21 cellular contexts compared by ENCODE assay signal in the genomic region with DNA sequence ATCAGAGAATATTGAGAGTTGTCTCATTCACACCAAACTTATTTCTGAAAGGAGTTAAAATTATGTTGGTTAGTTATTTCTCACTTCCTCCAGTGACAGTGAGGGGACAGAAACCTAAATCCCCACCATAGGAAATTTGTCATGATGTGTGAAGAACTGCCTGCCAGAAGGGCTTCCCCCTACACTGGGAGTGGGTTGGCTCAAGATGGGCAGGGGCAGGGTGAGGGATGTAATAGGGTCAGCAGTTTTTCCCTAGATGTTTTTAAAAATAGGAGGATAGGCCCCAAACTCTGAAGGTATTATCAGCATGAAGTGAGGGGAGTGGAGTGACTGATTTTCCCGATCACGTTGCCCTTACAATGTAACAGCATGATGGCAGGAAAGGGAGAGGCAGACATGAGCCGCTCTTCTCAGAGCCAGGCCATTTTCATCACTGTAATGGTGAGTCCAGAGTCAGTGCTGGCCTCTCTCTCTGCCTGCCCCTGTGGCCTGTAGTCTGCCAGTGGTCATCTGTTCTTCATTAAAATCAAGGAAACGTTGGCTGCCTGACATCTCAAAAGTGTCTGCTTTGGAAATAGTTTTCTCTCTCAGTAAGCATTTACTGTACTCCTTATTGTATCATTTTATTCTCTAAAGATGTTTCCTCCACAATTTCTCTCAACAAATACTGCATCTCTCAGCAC. TPM values are rescaled to one million over a fixed set of nuclear protein-coding genes. Genes with fewer than 3 reads are reported as not detected.
A peak's percentile ranks its signal among the peaks of the same experiment; 100 is the strongest.
DNase-seq lines count a peak whose midpoint lies in the region; ATAC-seq and TF ChIP-seq lines count a peak whose summit lies in the region.
"Had no signal": no experiment of that assay in that cellular context is flagged by ENCODE, and none has a peak within 500 bp of the region (broad histone marks: within the 10 kb centered on the region; RNA-seq: fewer than 3 reads in every experiment).

No MANE protein-coding gene starts in this region.

- H3K4me3 Mint-ChIP-seq in mesothelial cell of epicardium: no peak overlapping the region
- H3K4me3 Mint-ChIP-seq: neural progenitor cell had no signal

- no CpG with 5 or more reads among the region's 4 CpGs for WGBS in neuronal stem cell (ENCODE audit: extremely low coverage in 2 of 2, insufficient read length in 2 of 2, insufficient replicate concordance in 1 of 2), 2 donors

- POLR2A ChIA-PET in AG04450 (lab: Yijun Ruan, JAX): no interaction called here

- peak; percentile 94 for ATAC-seq in left ventricle myocardium superior
- ATAC-seq: GM12878 had no signal

- no peak overlapping the region for H3K4ac ChIP-seq in neuronal stem cell (ENCODE audit: low read length)

- no peak overlapping the region for H3K4me2 ChIP-seq in neuronal stem cell (ENCODE audit: insufficient read depth, low read length, poor library complexity, severe bottlenecking)
- H3K4me2 ChIP-seq: neural progenitor cell had no signal

- CTCF ChIA-PET in AG04450 (lab: Charles Lee): no interaction called here

- H3K18ac ChIP-seq in neuronal stem cell (ENCODE audit: low read length): no peak overlapping the region

- peaks cover 80% of the 10 kb centered on the region for H3K36me3 Mint-ChIP-seq in mesothelial cell of epicardium

- no peak overlapping the region for H2BK15ac ChIP-seq in neuronal stem cell (ENCODE audit: low read length)

- H3K9me3 Mint-ChIP-seq in mesothelial cell of epicardium: peaks cover 32% of the 10 kb centered on the region

- no peaks in the 10 kb centered on the region for H3K27me3 Mint-ChIP-seq in mesothelial cell of epicardium (ENCODE audit: low read depth)

- no peaks in the 10 kb centered on the region for H3K4me1 Mint-ChIP-seq in mesothelial cell of epicardium
- H3K4me1 Mint-ChIP-seq: neural progenitor cell had no signal

- H2BK120ac ChIP-seq in neuronal stem cell (ENCODE audit: low read depth, low read length): no peak overlapping the region

- H3K14ac ChIP-seq in neuronal stem cell (ENCODE audit: low read length): no peak overlapping the region

- H3K27me3 ChIP-seq in AG04450 (ENCODE audit: control insufficient read depth, insufficient read depth, low read length) (no peaks in the 10 kb centered on the region), breast epithelium (no peaks in the 10 kb centered on the region), neuronal stem cell (ENCODE audit: control insufficient read depth in 3 of 3, insufficient read depth in 3 of 3, low read depth in 1 of 3, low read length in 3 of 3) (no peaks in the 10 kb centered on the region)
- H3K27me3 ChIP-seq: neural progenitor cell had no signal

- no peak overlapping the region for H2BK12ac ChIP-seq in neuronal stem cell (ENCODE audit: low read length)

- H2BK5ac ChIP-seq in neuronal stem cell (ENCODE audit: low read length): no peak overlapping the region

- no peak overlapping the region for H2AFZ ChIP-seq in neuronal stem cell (ENCODE audit: low read length)
- H2AFZ ChIP-seq: neural progenitor cell had no signal

- in situ Hi-C loops in astrocyte of the spinal cord (cut with HindIII; ENCODE audit: low sequenced_read_pairs): no loop called here

- H3K79me1 ChIP-seq in neuronal stem cell (ENCODE audit: low read depth, low read length): no peaks in the 10 kb centered on the region

- no peak overlapping the region for H3K27ac Mint-ChIP-seq in mesothelial cell of epicardium
- H3K27ac Mint-ChIP-seq: neural progenitor cell had no signal

- H3K27ac ChIP-seq in AG04450 (ENCODE audit: low read depth, low read length): no peak overlapping the region
- peak overlapping the region in 1 of 2 donors; percentile 19 for H3K27ac ChIP-seq in breast epithelium
- H3K27ac ChIP-seq in neuronal stem cell (replicated peaks; ENCODE audit: low read length): no peak overlapping the region
- H3K27ac ChIP-seq: neural progenitor cell had no signal

- no peak for TF ChIP-seq CTCF in AG04450 (IDR thresholded peaks at IDR 0.05; ENCODE audit: low read depth, low read length)
- no peak for TF ChIP-seq CTCF in astrocyte of the spinal cord (IDR thresholded peaks at IDR 0.05; ENCODE audit: low read depth, low read length)
- no peak for TF ChIP-seq CTCF in mesothelial cell of epicardium (IDR thresholded peaks at IDR 0.05; ENCODE audit: unreplicated experiment)
- TF ChIP-seq CTCF in breast epithelium (IDR thresholded peaks at IDR 0.05): no peak

- no peak for TF ChIP-seq POLR2A in breast epithelium (IDR thresholded peaks at IDR 0.05)

- no peak overlapping the region for H2AK5ac ChIP-seq in neuronal stem cell (ENCODE audit: low read depth, low read length)

- H3K9ac ChIP-seq in neuronal stem cell (ENCODE audit: low read depth, low read length, poor library complexity): no peak overlapping the region
- H3K9ac ChIP-seq: neural progenitor cell had no signal

- H3K9me3 ChIP-seq in AG04450 (ENCODE audit: control insufficient read depth, insufficient read depth, low read length) (no peaks in the 10 kb centered on the region), breast epithelium (no peaks in the 10 kb centered on the region), neuronal stem cell (replicated peaks in 1 of 2; ENCODE audit: control insufficient read depth in 2 of 2, insufficient read depth in 1 of 2, low read depth in 1 of 2, low read length in 2 of 2) (peaks cover 0 to 20% of the 10 kb centered on the region in 2 donors)
- H3K9me3 ChIP-seq: Caco-2 had no signal

- no peak overlapping the region for H3K23ac ChIP-seq in neuronal stem cell (ENCODE audit: low read depth, low read length, poor library complexity)

- no peak overlapping the region for H3K4me3 ChIP-seq in AG04450 (ENCODE audit: low read depth, low read length)
- H3K4me3 ChIP-seq in astrocyte of the spinal cord (ENCODE audit: low read depth, low read length): no peak overlapping the region
- H3K4me3 ChIP-seq in breast epithelium: no peak overlapping the region
- no peak overlapping the region for H3K4me3 ChIP-seq in neuronal stem cell (ENCODE audit: low read length in 2 of 2)
- H3K4me3 ChIP-seq: coronary artery, GM12878, neural progenitor cell had no signal

- intact Hi-C loops in left ventricle myocardium superior (cut with micrococcal nuclease): no loop called here
- intact Hi-C loops in breast epithelium (cut with DNase I; ENCODE audit: low total_unique reads): no loop called here

- H4K8ac ChIP-seq in neuronal stem cell (ENCODE audit: low read depth, low read length): no peak overlapping the region

- H3K4me1 ChIP-seq in breast epithelium: no peaks in the 10 kb centered on the region
- no peaks in the 10 kb centered on the region for H3K4me1 ChIP-seq in neuronal stem cell (ENCODE audit: control insufficient read depth in 2 of 2, insufficient read depth in 1 of 2, low read depth in 1 of 2, low read length in 2 of 2)
- H3K4me1 ChIP-seq: Caco-2, neural progenitor cell had no signal

- DNase-seq in AG04450 (ENCODE audit: low read depth, low spot score) (peak; percentile 6), GM04504 (ENCODE audit: low read depth) (peak; percentile 77), astrocyte of the spinal cord (ENCODE audit: low read depth, low spot score) (peak; percentile 39), left ventricle myocardium superior (no peak), cerebellar cortex (ENCODE audit: low spot score) (no peak), mesothelial cell of epicardium (ENCODE audit: low spot score in 2 of 2, unreplicated experiment in 2 of 2) (no peak), breast epithelium (ENCODE audit: low spot score in 2 of 2) (no peak), neuronal stem cell (ENCODE audit: low spot score) (no peak)
- DNase-seq: ACHN; activated effector memory CD4-positive, alpha-beta T cell treated with Interleukin-2 at 50 U/mL for 16 hours; amygdala; Caco-2; head of caudate nucleus; NCI-H2081; NCI-H510A; retina; SHP77; T-helper 2 cell had no signal

- no peak overlapping the region for H4K91ac ChIP-seq in neuronal stem cell (ENCODE audit: low read depth, low read length, poor library complexity)

- H3K36me3 ChIP-seq in breast epithelium: no peaks in the 10 kb centered on the region
- H3K36me3 ChIP-seq in neuronal stem cell (replicated peaks in 1 of 2; ENCODE audit: control insufficient read depth in 2 of 2, insufficient read depth in 2 of 2, low read length in 2 of 2): peaks cover 9 to 80% of the 10 kb centered on the region in 2 donors

RNA-seq across cellular contexts. Expression of a gene that starts 59.8 kb away (rescaled TPM):
- 38.1 and 40.8 TPM in 2 replicates for polyA plus RNA-seq in AG04450 (2011; rRNA removed)
- 63.6 and 78.2 TPM in 2 replicates for polyA minus RNA-seq in AG04450 (2011; rRNA and poly(A)+ RNA removed)
- total RNA-seq in left ventricle myocardium superior (14.7 TPM), mesothelial cell of epicardium (39.6 to 42.7 TPM (median 41.0 TPM) in 3 replicates), breast epithelium (10 to 100 TPM in 2 of 3 donors, 1 to 10 TPM in 1; 3.0 to 20.2 (median 15.7) TPM)
- polyA plus RNA-seq in neuronal stem cell (2013, experiment 1 of 2): 1.8 TPM
- polyA plus RNA-seq in neuronal stem cell (2013, experiment 2 of 2): 1.9 TPM

Comparison
In these comparisons a context has a peak if more than half of its experiments do, and no peak if none do; other contexts are left out.
1. DNase-seq: peak in AG04450 (single experiment), GM04504 (single experiment) and astrocyte of the spinal cord (single experiment); none in left ventricle myocardium superior (single experiment), cerebellar cortex (single experiment), mesothelial cell of epicardium (0 of 2), breast epithelium (0 of 2) and neuronal stem cell (single experiment).